ENCODE assay signal across 8 cellular contexts in the genomic region with DNA sequence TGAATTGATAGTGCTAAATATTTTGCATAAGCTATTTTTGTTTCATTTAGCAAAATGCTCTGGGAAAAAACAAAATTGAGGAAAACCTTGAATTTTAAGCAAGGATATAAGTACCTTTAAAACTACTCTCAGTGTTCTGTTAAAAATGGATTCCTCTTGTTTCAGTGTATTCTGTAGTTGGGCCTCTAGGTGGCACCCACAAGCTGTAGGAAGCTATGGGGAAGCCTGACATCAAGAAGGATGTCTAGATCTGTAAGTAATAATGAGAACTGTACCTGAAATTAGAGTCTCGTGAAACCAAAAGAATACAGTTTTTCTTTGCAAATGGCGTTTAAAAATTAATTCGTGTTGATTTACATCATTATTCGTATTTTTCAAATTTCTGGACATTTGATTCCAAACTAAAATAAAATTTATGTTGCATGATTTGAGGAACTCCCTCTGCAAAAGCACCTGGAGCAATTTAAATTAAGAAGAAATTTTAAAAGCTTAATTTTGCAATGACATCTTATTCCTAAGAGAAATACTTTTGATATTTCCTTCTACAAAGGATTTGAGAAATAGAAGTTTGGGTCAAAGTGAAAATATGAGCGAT. TPM values are rescaled to one million over a fixed set of nuclear protein-coding genes. Genes with fewer than 3 reads are reported as not detected.
A peak's percentile ranks its signal among the peaks of the same experiment; 100 is the strongest.
DNase-seq lines count a peak whose midpoint lies in the region; ATAC-seq and TF ChIP-seq lines count a peak whose summit lies in the region.

No MANE protein-coding gene starts in this region.

- no peak overlapping the region for H3K4me3 ChIP-seq in transverse colon

- H3K36me3 ChIP-seq in transverse colon, result no peaks in the 10 kb centered on the region

- intact Hi-C loops in transverse colon (cut with DNase I; ENCODE audit: low total_unique reads), result loop anchor here (10.0 kb wide), 1 partner anchor 676 kb away; no protein-coding TSS in a partner anchor

- H3K27me3 Mint-ChIP-seq in activated CD8-positive, alpha-beta memory T cell treated with anti-CD3 and anti-CD28 coated beads, Interleukin-2, amount 10 ng/mL, durations not matched to agents 7 days and 5 days, result no peaks in the 10 kb centered on the region
- no peaks in the 10 kb centered on the region for H3K27me3 Mint-ChIP-seq in neural crest cell (ENCODE audit: low read depth)

- H3K4me1 Mint-ChIP-seq in activated CD8-positive, alpha-beta memory T cell treated with anti-CD3 and anti-CD28 coated beads, Interleukin-2, amount 10 ng/mL, durations not matched to agents 7 days and 5 days, result peaks cover 4% of the 10 kb centered on the region
- peaks cover 6% of the 10 kb centered on the region for H3K4me1 Mint-ChIP-seq in neural crest cell

- H3K4me3 Mint-ChIP-seq in activated CD8-positive, alpha-beta memory T cell treated with anti-CD3 and anti-CD28 coated beads, Interleukin-2, amount 10 ng/mL, durations not matched to agents 7 days and 5 days, result no peak overlapping the region
- H3K4me3 Mint-ChIP-seq in neural crest cell, result no peak overlapping the region

- CTCF ChIA-PET in activated CD8-positive, alpha-beta memory T cell treated with anti-CD3 and anti-CD28 coated beads, Interleukin-2, amount 10 ng/mL, durations not matched to agents 7 days and 5 days (lab: Charles Lee), result interaction anchor here (0.8 to 1.6 kb wide), 2 partner anchors 38 to 120 kb away, joined by 3 read pairs; no protein-coding TSS in a partner anchor

- H3K27ac Mint-ChIP-seq in activated CD8-positive, alpha-beta memory T cell treated with anti-CD3 and anti-CD28 coated beads, Interleukin-2, amount 10 ng/mL, durations not matched to agents 7 days and 5 days, result no peak overlapping the region
- no peak overlapping the region for H3K27ac Mint-ChIP-seq in neural crest cell (ENCODE audit: unreplicated experiment)

- peaks cover 0 to 11% (median 0%) of the 10 kb centered on the region in 4 donors for H3K4me1 ChIP-seq in transverse colon

- H3K27me3 ChIP-seq in transverse colon, result no peaks in the 10 kb centered on the region

- no peak for TF ChIP-seq EP300 in transverse colon (IDR thresholded peaks at IDR 0.05; ENCODE audit: low read depth)

- DNase-seq in D341Med (ENCODE audit: low spot score) (peak; percentile 52), NCI-H774 (lab: John Stamatoyannopoulos, UW) (peak; percentile 18), erythroblast (lab: John Stamatoyannopoulos, UW) (peak; percentile 72 to 79), neural crest cell (ENCODE audit: low read depth, low spot score) (peak; percentile 61), transverse colon (peak; percentile 73)
- DNase-seq in activated CD8-positive, alpha-beta memory T cell treated with anti-CD3 and anti-CD28 coated beads, Interleukin-2, amount 10 ng/mL, durations not matched to agents 7 days and 5 days, result peak; percentile 75

- WGBS in transverse colon (ENCODE audit: low coverage in 1 of 2), 2 donors, result 13% methylated on average over 5 of the region's 5 CpGs

- H3K27ac ChIP-seq in transverse colon, result no peak overlapping the region

- no peaks in the 10 kb centered on the region for H3K9me3 ChIP-seq in transverse colon

- ATAC-seq in GM19351 (IDR thresholded peaks at IDR 0.05; ENCODE audit: unreplicated experiment) (peak; percentile 93), HG03378 (IDR thresholded peaks at IDR 0.05; ENCODE audit: unreplicated experiment) (peak; percentile 89)
- peak; percentile 84 for ATAC-seq in activated CD8-positive, alpha-beta memory T cell treated with anti-CD3 and anti-CD28 coated beads, Interleukin-2, amount 10 ng/mL, durations not matched to agents 7 days and 5 days

- H3K36me3 Mint-ChIP-seq in activated CD8-positive, alpha-beta memory T cell treated with anti-CD3 and anti-CD28 coated beads, Interleukin-2, amount 10 ng/mL, durations not matched to agents 7 days and 5 days, result no peaks in the 10 kb centered on the region
- H3K36me3 Mint-ChIP-seq in neural crest cell (ENCODE audit: low read depth), result no peaks in the 10 kb centered on the region

- in situ Hi-C loops in transverse colon (cut with MboI; ENCODE audit: low pct_ligation_motif_present in 1 of 4, low pct_unique_long_range_greater_than_20kb in 1 of 4, low sequenced_read_pairs in 3 of 4), result loop anchor here in 3 of 4 donors (10.0 to 25.0 kb wide), 3 partner anchors 136 to 664 kb away; no protein-coding TSS in a partner anchor

- TF ChIP-seq CTCF in neural crest cell (conservative IDR thresholded peaks at IDR 0.05) (peak; percentile 97), transverse colon (IDR thresholded peaks at IDR 0.05) (peak; percentile 71 to 88 (median 78))

- no peaks in the 10 kb centered on the region for H3K9me3 Mint-ChIP-seq in activated CD8-positive, alpha-beta memory T cell treated with anti-CD3 and anti-CD28 coated beads, Interleukin-2, amount 10 ng/mL, durations not matched to agents 7 days and 5 days (ENCODE audit: low read depth)
- H3K9me3 Mint-ChIP-seq in neural crest cell, result no peaks in the 10 kb centered on the region

- no peak for TF ChIP-seq POLR2A in erythroblast (IDR thresholded peaks at IDR 0.05; ENCODE audit: low read length)
- no peak for TF ChIP-seq POLR2A in transverse colon (IDR thresholded peaks at IDR 0.05)

RNA-seq across cellular contexts. Expression of a gene that starts 51.2 kb away (rescaled TPM):
- under 1 TPM in 1 of 2 experiments, not detected in 1; 0.12 TPM for total RNA-seq in activated CD8-positive, alpha-beta memory T cell treated with anti-CD3 and anti-CD28 coated beads, Interleukin-2, amount 10 ng/mL, durations not matched to agents 7 days and 5 days
- total RNA-seq in neural crest cell, result not detected in 2 replicates
- total RNA-seq in transverse colon, result not detected

Comparison
In these comparisons a context has a peak if more than half of its experiments do, and no peak if none do; other contexts are left out.
1. DNase-seq: peak in every context shown above with its lines; median percentile 76 in erythroblast; 75 in activated CD8-positive, alpha-beta memory T cell treated with anti-CD3 and anti-CD28 coated beads, Interleukin-2, amount 10 ng/mL, durations not matched to agents 7 days and 5 days; 73 in transverse colon; 61 in neural crest cell; 52 in D341Med; 18 in NCI-H774.